1 cellular context compared by ENCODE assay signal in the genomic region with DNA sequence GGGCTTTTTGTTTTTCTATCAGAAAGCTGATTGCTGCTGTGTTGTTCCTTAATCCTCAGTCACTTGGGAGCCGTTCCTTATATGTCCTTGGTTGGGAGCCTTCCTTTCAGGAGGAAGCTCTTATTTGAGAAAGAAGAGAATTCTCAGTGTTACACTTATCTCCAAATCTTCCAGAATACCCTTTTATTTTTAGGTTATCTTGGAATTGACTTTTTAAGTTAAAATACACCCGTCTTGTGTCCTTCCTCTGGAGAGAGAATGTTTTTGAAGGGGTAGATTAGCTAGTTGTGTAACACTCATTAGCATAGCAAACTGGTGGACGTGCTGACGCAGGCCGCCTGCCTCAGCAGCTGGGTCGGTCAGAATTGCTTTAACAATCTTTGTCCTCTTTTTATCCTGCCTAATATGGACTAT.
TF ChIP-seq lines count a peak whose summit lies in the region.

No MANE protein-coding gene starts in this region.

TF ChIP-seq in SK-N-SH treated with all-trans-retinoic acid at 6 μM for 48 hours, 23 proteins besides CTCF, POLR2A, EP300 and RAD21 (continued from another document):
- TF ChIP-seq, protein P1, sequence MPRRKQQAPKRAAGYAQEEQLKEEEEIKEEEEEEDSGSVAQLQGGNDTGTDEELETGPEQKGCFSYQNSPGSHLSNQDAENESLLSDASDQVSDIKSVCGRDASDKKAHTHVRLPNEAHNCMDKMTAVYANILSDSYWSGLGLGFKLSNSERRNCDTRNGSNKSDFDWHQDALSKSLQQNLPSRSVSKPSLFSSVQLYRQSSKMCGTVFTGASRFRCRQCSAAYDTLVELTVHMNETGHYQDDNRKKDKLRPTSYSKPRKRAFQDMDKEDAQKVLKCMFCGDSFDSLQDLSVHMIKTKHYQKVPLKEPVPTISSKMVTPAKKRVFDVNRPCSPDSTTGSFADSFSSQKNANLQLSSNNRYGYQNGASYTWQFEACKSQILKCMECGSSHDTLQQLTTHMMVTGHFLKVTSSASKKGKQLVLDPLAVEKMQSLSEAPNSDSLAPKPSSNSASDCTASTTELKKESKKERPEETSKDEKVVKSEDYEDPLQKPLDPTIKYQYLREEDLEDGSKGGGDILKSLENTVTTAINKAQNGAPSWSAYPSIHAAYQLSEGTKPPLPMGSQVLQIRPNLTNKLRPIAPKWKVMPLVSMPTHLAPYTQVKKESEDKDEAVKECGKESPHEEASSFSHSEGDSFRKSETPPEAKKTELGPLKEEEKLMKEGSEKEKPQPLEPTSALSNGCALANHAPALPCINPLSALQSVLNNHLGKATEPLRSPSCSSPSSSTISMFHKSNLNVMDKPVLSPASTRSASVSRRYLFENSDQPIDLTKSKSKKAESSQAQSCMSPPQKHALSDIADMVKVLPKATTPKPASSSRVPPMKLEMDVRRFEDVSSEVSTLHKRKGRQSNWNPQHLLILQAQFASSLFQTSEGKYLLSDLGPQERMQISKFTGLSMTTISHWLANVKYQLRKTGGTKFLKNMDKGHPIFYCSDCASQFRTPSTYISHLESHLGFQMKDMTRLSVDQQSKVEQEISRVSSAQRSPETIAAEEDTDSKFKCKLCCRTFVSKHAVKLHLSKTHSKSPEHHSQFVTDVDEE (CRISPR knock-in tag; IDR thresholded peaks at IDR 0.05): no peak
